ENCODE assay signal across 15 cellular contexts in the genomic region with DNA sequence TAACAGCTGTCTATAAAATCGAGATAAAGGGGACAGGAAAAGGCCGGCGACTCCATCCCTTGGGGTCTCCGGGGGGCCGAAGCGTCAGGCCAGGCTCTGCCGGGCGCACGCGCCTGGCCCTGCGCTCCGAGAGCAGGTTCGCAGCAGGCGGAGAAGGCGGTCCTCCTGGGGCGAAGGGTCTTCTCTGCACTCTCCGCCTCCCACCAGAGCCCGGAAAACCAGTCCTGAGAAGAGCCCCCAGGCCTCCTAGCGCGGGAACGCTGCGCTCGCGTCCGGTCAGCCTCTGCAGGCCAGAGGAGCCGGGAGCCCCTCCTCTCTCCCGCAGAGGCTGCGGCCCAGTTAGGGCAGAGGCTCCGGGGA. TPM values are rescaled to one million over a fixed set of nuclear protein-coding genes. Genes with fewer than 3 reads are reported as not detected.
A peak's percentile ranks its signal among the peaks of the same experiment; 100 is the strongest.
DNase-seq lines count a peak whose midpoint lies in the region; ATAC-seq and TF ChIP-seq lines count a peak whose summit lies in the region.
"Had no signal": no experiment of that assay in that cellular context is flagged by ENCODE, and none has a peak within 500 bp of the region (broad histone marks: within the 10 kb centered on the region; RNA-seq: fewer than 3 reads in every experiment).

No MANE protein-coding gene starts in this region.

- TF ChIP-seq CTCF in HFF-Myc (IDR thresholded peaks at IDR 0.05; ENCODE audit: low read depth, low read length, missing control alignments) (no peak), choroid plexus epithelial cell (conservative IDR thresholded peaks at IDR 0.05; ENCODE audit: low read depth, low read length) (no peak), natural killer cell (IDR thresholded peaks at IDR 0.05) (no peak)

- H3K27ac Mint-ChIP-seq in natural killer cell: no peak overlapping the region
- H3K27ac Mint-ChIP-seq: activated B cell treated with CpG ODN at 0.5 μM for 24 hours, mesothelial cell of epicardium had no signal

- H3K36me3 Mint-ChIP-seq in natural killer cell: no peaks in the 10 kb centered on the region
- H3K36me3 Mint-ChIP-seq: mesothelial cell of epicardium had no signal

- peaks cover 60 to 66% of the 10 kb centered on the region in 2 donors for H3K27me3 Mint-ChIP-seq in natural killer cell (ENCODE audit: low read depth in 2 of 2)

- H3K9me3 Mint-ChIP-seq in natural killer cell: no peaks in the 10 kb centered on the region
- H3K9me3 Mint-ChIP-seq: activated B cell treated with CpG ODN at 0.5 μM for 24 hours; activated naive CD4-positive, alpha-beta T cell treated with anti-CD3 and anti-CD28 coated beads, Interleukin-2, amount 50 U/mL, for 72 hours; central memory CD8-positive, alpha-beta T cell; mesothelial cell of epicardium had no signal

- no peak overlapping the region for H3K4me3 Mint-ChIP-seq in natural killer cell
- H3K4me3 Mint-ChIP-seq: activated B cell treated with CpG ODN at 0.5 μM for 24 hours; central memory CD8-positive, alpha-beta T cell had no signal

- DNase-seq in HFF-Myc (ENCODE audit: extremely low read depth, low read depth): no peak
- peak; percentile 44 for DNase-seq in choroid plexus epithelial cell (ENCODE audit: low read depth)
- DNase-seq in skeletal muscle cell (ENCODE audit: low read depth): no peak
- DNase-seq in SIG-M5 treated with dmso at 0.1 percent for 504 hours (lab: John Stamatoyannopoulos, UW; ENCODE audit: unreplicated experiment): no peak
- DNase-seq in natural killer cell: no peak
- DNase-seq: activated B cell treated with CpG ODN at 0.5 μM for 24 hours, BE2C, NCI-H1048, tibial artery had no signal

- intact Hi-C loops in natural killer cell (cut with micrococcal nuclease): no loop called here

- ATAC-seq in GM19455 (IDR thresholded peaks at IDR 0.05; ENCODE audit: unreplicated experiment) (no peak), natural killer cell (no peak), GM18870 (IDR thresholded peaks at IDR 0.05; ENCODE audit: unreplicated experiment) (no peak)
- ATAC-seq: activated naive CD4-positive, alpha-beta T cell treated with anti-CD3 and anti-CD28 coated beads, Interleukin-2, amount 50 U/mL, for 72 hours had no signal

- H3K4me3 ChIP-seq in HFF-Myc (replicated peaks; ENCODE audit: low read depth, low read length) (peak overlapping the region; percentile 78), choroid plexus epithelial cell (ENCODE audit: low read depth, low read length) (peak overlapping the region; percentile 59), iPS-18c (ENCODE audit: insufficient read depth, low read depth, low read length) (peak overlapping the region; percentile 1; the same call in 1 of the 2 replicates), skeletal muscle cell (ENCODE audit: low read depth, low read length) (peak overlapping the region; percentile 31)
- H3K4me3 ChIP-seq: tibial artery had no signal

- peaks cover 0 to 18% of the 10 kb centered on the region in 2 donors for H3K4me1 Mint-ChIP-seq in natural killer cell

- H3K9me3 ChIP-seq in iPS-18c (ENCODE audit: control insufficient read depth, insufficient read depth, low read length): no peaks in the 10 kb centered on the region
- H3K9me3 ChIP-seq: BE2C, tibial artery had no signal

RNA-seq across cellular contexts. Expression of a gene that starts 5.1 kb away (rescaled TPM):
- total RNA-seq in natural killer cell: not detected
- total RNA-seq: activated B cell treated with CpG ODN at 0.5 μM for 24 hours; activated naive CD4-positive, alpha-beta T cell treated with anti-CD3 and anti-CD28 coated beads, Interleukin-2, amount 50 U/mL, for 72 hours had no signal

RNA-seq across cellular contexts. Expression of a gene that starts 39.6 kb away (rescaled TPM):
- 10 to 100 TPM; 14.3 to 22.0 (median 16.9) TPM for total RNA-seq in natural killer cell

RNA-seq across cellular contexts. Expression of a gene that starts 51.2 kb away (rescaled TPM):
- under 1 TPM in 1 of 3 donors, not detected in 2; 0.14 TPM for total RNA-seq in natural killer cell
- total RNA-seq: activated B cell treated with CpG ODN at 0.5 μM for 24 hours; activated naive CD4-positive, alpha-beta T cell treated with anti-CD3 and anti-CD28 coated beads, Interleukin-2, amount 50 U/mL, for 72 hours had no signal

Comparison
In these comparisons a context has a peak if more than half of its experiments do, and no peak if none do; other contexts are left out.
1. H3K4me3 ChIP-seq: peak in every context shown above with its lines; median percentile 78 in HFF-Myc; 59 in choroid plexus epithelial cell; 31 in skeletal muscle cell; 1 in iPS-18c.